ENCODE assay signal across 27 cellular contexts in genomic region chr9:87876708-87877107, GRCh38. TPM values are rescaled to one million over a fixed set of nuclear protein-coding genes. Genes with fewer than 3 reads are reported as not detected.
DNase-seq lines count a peak whose midpoint lies in the region; ATAC-seq, FAIRE-seq and TF ChIP-seq lines count a peak whose summit lies in the region.
"Had no signal": no experiment of that assay in that cellular context is flagged by ENCODE, and none has a peak within 500 bp of the region (broad histone marks: within the 10 kb centered on the region; RNA-seq: fewer than 3 reads in every experiment).

No MANE protein-coding gene starts in this region.

- no peaks in the 10 kb centered on the region for H3K36me3 Mint-ChIP-seq in activated CD8-positive, alpha-beta memory T cell treated with anti-CD3 and anti-CD28 coated beads, Interleukin-2, amount 10 ng/mL, durations not matched to agents 7 days and 5 days
- peaks cover 15% of the 10 kb centered on the region for H3K36me3 Mint-ChIP-seq in HFFc6 (ENCODE audit: low read depth)
- no peaks in the 10 kb centered on the region for H3K36me3 Mint-ChIP-seq in osteocyte (ENCODE audit: unreplicated experiment)
- H3K36me3 Mint-ChIP-seq: CD4-positive, CD25-positive, alpha-beta regulatory T cell had no signal

- WGBS in hepatocyte (ENCODE audit: low lambda C conversion rate, missing lambda C conversion rate), result 94% methylated on average over 5 of the region's 5 CpGs

- no peak overlapping the region for H2AFZ ChIP-seq in hepatocyte
- H2AFZ ChIP-seq: GM23248, PC-9 had no signal

- H3K27ac Mint-ChIP-seq in activated CD8-positive, alpha-beta memory T cell treated with anti-CD3 and anti-CD28 coated beads, Interleukin-2, amount 10 ng/mL, durations not matched to agents 7 days and 5 days, result no peak overlapping the region
- peak overlapping the region; percentile 49; the same call in 1 of the 2 replicates for H3K27ac Mint-ChIP-seq in HFFc6
- H3K27ac Mint-ChIP-seq in osteocyte (ENCODE audit: unreplicated experiment), result no peak overlapping the region

- no peaks in the 10 kb centered on the region for H3K9me3 Mint-ChIP-seq in activated CD8-positive, alpha-beta memory T cell treated with anti-CD3 and anti-CD28 coated beads, Interleukin-2, amount 10 ng/mL, durations not matched to agents 7 days and 5 days (ENCODE audit: low read depth)
- peaks cover 13% of the 10 kb centered on the region for H3K9me3 Mint-ChIP-seq in HFFc6
- peaks cover 4% of the 10 kb centered on the region for H3K9me3 Mint-ChIP-seq in osteocyte (ENCODE audit: unreplicated experiment)

- no peak overlapping the region for H3K4me2 ChIP-seq in hepatocyte
- H3K4me2 ChIP-seq: BLaER1, PC-9 had no signal

- CTCF ChIA-PET in activated CD8-positive, alpha-beta memory T cell treated with anti-CD3 and anti-CD28 coated beads, Interleukin-2, amount 10 ng/mL, durations not matched to agents 7 days and 5 days (lab: Charles Lee), result no interaction called here

- H3K27ac ChIP-seq in hepatocyte (no peak overlapping the region), coronary artery (no peak overlapping the region)
- H3K27ac ChIP-seq: BLaER1, GM23248, HL-60, PC-9 had no signal

- ATAC-seq in activated CD8-positive, alpha-beta memory T cell treated with anti-CD3 and anti-CD28 coated beads, Interleukin-2, amount 10 ng/mL, durations not matched to agents 7 days and 5 days, result no peak
- no peak for ATAC-seq in HG03175 (IDR thresholded peaks at IDR 0.05; ENCODE audit: unreplicated experiment)
- ATAC-seq: Right ventricle myocardium inferior had no signal

- FAIRE-seq in bronchial epithelial cell (lab: Jason Lieb, UNC), result peak; percentile 13
- FAIRE-seq: A204.1, D721Med, GM18507 had no signal

- H3K9me3 ChIP-seq in hepatocyte (ENCODE audit: low read depth), result no peaks in the 10 kb centered on the region
- H3K9me3 ChIP-seq: BLaER1 had no signal

- peak; percentile 46 for DNase-seq in activated CD8-positive, alpha-beta memory T cell treated with anti-CD3 and anti-CD28 coated beads, Interleukin-2, amount 50 U/mL, for 48 hours
- DNase-seq in activated CD8-positive, alpha-beta memory T cell treated with anti-CD3 and anti-CD28 coated beads, Interleukin-2, amount 10 ng/mL, durations not matched to agents 7 days and 5 days, result no peak
- no peak for DNase-seq in HFFc6
- no peak for DNase-seq in bronchial epithelial cell (ENCODE audit: low read depth)
- peak; percentile 73 for DNase-seq in osteocyte (ENCODE audit: extremely low spot score, unreplicated experiment)
- no peak for DNase-seq in hepatocyte (ENCODE audit: low spot score)
- DNase-seq in coronary artery (ENCODE audit: low spot score), result no peak
- DNase-seq: CD4-positive, CD25-positive, alpha-beta regulatory T cell; GM23248; NCI-H1048; NCI-H1417; NCI-H1694; NCI-H2029 treated with DMSO at 0.1 percent for 48 hours; NCI-H526 treated with DMSO at 0.1 percent for 48 hours; PC-9 had no signal

- no peaks in the 10 kb centered on the region for H3K79me2 ChIP-seq in hepatocyte

- TF ChIP-seq CTCF in HFFc6 (IDR thresholded peaks at IDR 0.05) (no peak), bronchial epithelial cell (IDR thresholded peaks at IDR 0.05; ENCODE audit: insufficient read depth, low read length, severe bottlenecking) (no peak), osteocyte (IDR thresholded peaks at IDR 0.05) (no peak), hepatocyte (IDR thresholded peaks at IDR 0.05; ENCODE audit: poor library complexity) (no peak), coronary artery (IDR thresholded peaks at IDR 0.05) (no peak)

- H3K4me3 Mint-ChIP-seq in activated CD8-positive, alpha-beta memory T cell treated with anti-CD3 and anti-CD28 coated beads, Interleukin-2, amount 10 ng/mL, durations not matched to agents 7 days and 5 days, result no peak overlapping the region
- H3K4me3 Mint-ChIP-seq in HFFc6, result no peak overlapping the region
- H3K4me3 Mint-ChIP-seq in osteocyte (ENCODE audit: unreplicated experiment), result no peak overlapping the region
- H3K4me3 Mint-ChIP-seq: CD4-positive, CD25-positive, alpha-beta regulatory T cell; H9 had no signal

- H4K20me1 ChIP-seq in hepatocyte (ENCODE audit: insufficient read depth, poor library complexity, severe bottlenecking), result no peaks in the 10 kb centered on the region
- H4K20me1 ChIP-seq: BLaER1 had no signal

- H3K4me1 ChIP-seq in hepatocyte (ENCODE audit: insufficient read depth), result peaks cover 30% of the 10 kb centered on the region
- H3K4me1 ChIP-seq: BLaER1 had no signal

- H3K4me3 ChIP-seq in bronchial epithelial cell (ENCODE audit: low read depth, low read length) (no peak overlapping the region), hepatocyte (no peak overlapping the region), coronary artery (no peak overlapping the region)
- H3K4me3 ChIP-seq: BLaER1, GM23248, PC-9 had no signal

- H3K36me3 ChIP-seq in bronchial epithelial cell (ENCODE audit: control insufficient read depth, insufficient read depth, low read length), result no peaks in the 10 kb centered on the region
- H3K36me3 ChIP-seq in hepatocyte (replicated peaks; ENCODE audit: insufficient read depth, low read depth), result no peaks in the 10 kb centered on the region
- H3K36me3 ChIP-seq: BLaER1 had no signal

- H3K27me3 ChIP-seq in bronchial epithelial cell (ENCODE audit: control insufficient read depth, insufficient read depth, low read length), result no peaks in the 10 kb centered on the region
- no peaks in the 10 kb centered on the region for H3K27me3 ChIP-seq in hepatocyte
- H3K27me3 ChIP-seq: BLaER1 had no signal

- H3K4me1 Mint-ChIP-seq in activated CD8-positive, alpha-beta memory T cell treated with anti-CD3 and anti-CD28 coated beads, Interleukin-2, amount 10 ng/mL, durations not matched to agents 7 days and 5 days, result no peaks in the 10 kb centered on the region
- H3K4me1 Mint-ChIP-seq in HFFc6 (ENCODE audit: low read depth) (peaks cover 43% of the 10 kb centered on the region), osteocyte (ENCODE audit: unreplicated experiment) (peaks cover 16% of the 10 kb centered on the region)

- H3K9me2 ChIP-seq in hepatocyte (replicated peaks; ENCODE audit: insufficient read depth), result no peaks in the 10 kb centered on the region

- H3K27me3 Mint-ChIP-seq in activated CD8-positive, alpha-beta memory T cell treated with anti-CD3 and anti-CD28 coated beads, Interleukin-2, amount 10 ng/mL, durations not matched to agents 7 days and 5 days, result no peaks in the 10 kb centered on the region
- H3K27me3 Mint-ChIP-seq in HFFc6 (ENCODE audit: insufficient read depth) (peaks cover 3% of the 10 kb centered on the region; the same call in 1 of the 2 replicates), osteocyte (ENCODE audit: unreplicated experiment) (no peaks in the 10 kb centered on the region)

RNA-seq across cellular contexts. Expression of gene SPATA31E1, which starts 6.0 kb away (rescaled TPM):
- not detected for total RNA-seq in activated CD8-positive, alpha-beta memory T cell treated with anti-CD3 and anti-CD28 coated beads, Interleukin-2, amount 10 ng/mL, durations not matched to agents 7 days and 5 days
- total RNA-seq in HFFc6 (2021; fragmentation: NEBNext Ultra II Directional; extraction: Animal tissue kit (Norgen Biotek cat#: 25700)), result not detected
- not detected in 2 replicates for total RNA-seq in bronchial epithelial cell
- total RNA-seq in osteocyte, result not detected in 2 replicates
- total RNA-seq in hepatocyte, result 0.08 TPM in 1 of 2 replicates, not detected in the other
- 0.05 TPM in 1 of 2 replicates, not detected in the other for polyA plus RNA-seq in hepatocyte
- total RNA-seq: CD4-positive, CD25-positive, alpha-beta regulatory T cell; GM23248; NCI-H460; PC-9; Right ventricle myocardium inferior; RPMI7951; SK-MEL-5 had no signal
- polyA plus RNA-seq: CD4-positive, CD25-positive, alpha-beta regulatory T cell; GM23248 had no signal

RNA-seq across cellular contexts. Expression of gene SPATA31C1, which starts 41.1 kb away (rescaled TPM):
- not detected for total RNA-seq in activated CD8-positive, alpha-beta memory T cell treated with anti-CD3 and anti-CD28 coated beads, Interleukin-2, amount 10 ng/mL, durations not matched to agents 7 days and 5 days
- total RNA-seq in HFFc6 (2021; fragmentation: NEBNext Ultra II Directional; extraction: Animal tissue kit (Norgen Biotek cat#: 25700)), result not detected
- total RNA-seq in bronchial epithelial cell (not detected in 2 replicates), osteocyte (not detected in 2 replicates), hepatocyte (not detected in 2 replicates)
- not detected in 2 replicates for polyA plus RNA-seq in hepatocyte
- total RNA-seq: CD4-positive, CD25-positive, alpha-beta regulatory T cell; GM23248; NCI-H460; PC-9; Right ventricle myocardium inferior; RPMI7951; SK-MEL-5 had no signal
- polyA plus RNA-seq: AG04450, GM23248 had no signal

Comparison
In these comparisons a context has a peak if more than half of its experiments do, and no peak if none do; other contexts are left out.
1. DNase-seq: peak in activated CD8-positive, alpha-beta memory T cell treated with anti-CD3 and anti-CD28 coated beads, Interleukin-2, amount 50 U/mL, for 48 hours (single experiment) and osteocyte (single experiment); none in activated CD8-positive, alpha-beta memory T cell treated with anti-CD3 and anti-CD28 coated beads, Interleukin-2, amount 10 ng/mL, durations not matched to agents 7 days and 5 days (single experiment), HFFc6 (single experiment), bronchial epithelial cell (single experiment), hepatocyte (single experiment) and coronary artery (single experiment).